ENCODE assay signal across 10 cellular contexts in the genomic region with DNA sequence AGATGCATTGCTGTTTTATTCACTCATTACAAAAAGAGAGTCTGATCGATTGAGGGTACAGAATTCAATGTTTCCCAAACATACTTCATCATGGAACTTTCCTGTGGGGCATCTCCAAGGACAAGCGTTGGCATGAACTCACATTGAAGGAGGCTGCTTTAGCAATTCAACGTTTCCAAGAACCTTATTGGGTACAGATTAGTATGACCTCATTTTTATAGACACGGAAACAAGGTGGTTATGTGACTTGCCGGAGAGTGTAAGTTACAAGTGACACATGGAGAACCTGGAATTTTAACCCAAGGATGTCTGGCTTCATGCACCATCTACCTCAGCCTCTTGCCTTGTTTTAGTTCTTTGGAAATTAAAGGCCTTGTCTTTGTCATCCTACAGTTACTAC. TPM values are rescaled to one million over a fixed set of nuclear protein-coding genes. Genes with fewer than 3 reads are reported as not detected.
"Had no signal": no experiment of that assay in that cellular context is flagged by ENCODE, and none has a peak within 500 bp of the region (broad histone marks: within the 10 kb centered on the region; RNA-seq: fewer than 3 reads in every experiment).

No MANE protein-coding gene starts in this region.

- H3K9me3 Mint-ChIP-seq: IgD-negative memory B cell had no signal

- H3K9me3 ChIP-seq: HAP-1 had no signal

- H3K36me3 ChIP-seq: HAP-1 had no signal

- H3K27me3 Mint-ChIP-seq: IgD-negative memory B cell had no signal

- H3K4me2 ChIP-seq: GM23338 had no signal

- H3K4me3 ChIP-seq: GM23338, HAP-1 had no signal

- H3K4me1 ChIP-seq: HAP-1 had no signal

- ATAC-seq: GM23338, HCT116 had no signal

- DNase-seq: H7, HFFc6, KBM-7 had no signal

- H3K4me3 Mint-ChIP-seq: GM23338, HFFc6 had no signal

- FAIRE-seq: HTR-8/SVneo had no signal

- H2AFZ ChIP-seq: GM23338 had no signal

- H3K27ac Mint-ChIP-seq: GM23338, HFFc6 had no signal

RNA-seq across cellular contexts. Expression of gene GPR31, which starts 8.8 kb away (rescaled TPM):
- total RNA-seq: GM23338, H4, H7, HFFc6, HT-29 had no signal
- polyA plus RNA-seq: GM23338, IgD-negative memory B cell had no signal

RNA-seq across cellular contexts. Expression of gene CCR6, which starts 26.1 kb away (rescaled TPM):
- total RNA-seq: GM23338, H4, H7, HFFc6 had no signal
- polyA plus RNA-seq: GM23338 had no signal
